In genomic region chr22:31221084-31221483, GRCh38 we compare ENCODE assay signal across 17 cellular contexts. TPM values are rescaled to one million over a fixed set of nuclear protein-coding genes. Genes with fewer than 3 reads are reported as not detected.
DNase-seq lines count a peak whose midpoint lies in the region; ATAC-seq, FAIRE-seq and TF ChIP-seq lines count a peak whose summit lies in the region.
"Had no signal": no experiment of that assay in that cellular context is flagged by ENCODE, and none has a peak within 500 bp of the region (broad histone marks: within the 10 kb centered on the region; RNA-seq: fewer than 3 reads in every experiment).

No MANE protein-coding gene starts in this region.

- in situ Hi-C loops in HepG2 (cut with HindIII; ENCODE audit: extremely low pct_ligation_motif_present, low pct_unique_long_range_greater_than_20kb) = no loop called here

- no peak for TF ChIP-seq RAD21 in HepG2 (CRISPR knock-in tag; IDR thresholded peaks at IDR 0.05)

- H3K4me2 ChIP-seq in HepG2 (ENCODE audit: low read depth, low read length) = peak overlapping the region; percentile 29; the same call in 1 of the 2 replicates

- H2AFZ ChIP-seq in HepG2 (ENCODE audit: low read length) = no peak overlapping the region

- peaks cover 36% of the 10 kb centered on the region for H3K36me3 Mint-ChIP-seq in natural killer cell treated with Interleukin-12 subunit alpha and Interleukin-12 subunit beta and Interleukin-15 and Interleukin-18, amount 100 ng/mL, for 72 hours
- H3K36me3 Mint-ChIP-seq in natural killer cell (no peaks in the 10 kb centered on the region), osteocyte (ENCODE audit: unreplicated experiment) (no peaks in the 10 kb centered on the region), T-helper 17 cell (ENCODE audit: low read depth) (peaks cover 3% of the 10 kb centered on the region)
- peaks cover 19% of the 10 kb centered on the region for H3K36me3 Mint-ChIP-seq in activated T-helper 1 cell treated with anti-CD3 and anti-CD28 coated beads, Interleukin-12 subunit alpha, Interleukin-12 subunit beta, Interleukin-2, Interleukin-4 antibody, amounts not matched to agents 30 ng/mL and 10 ng/mL and 1 ng/mL, durations not matched to agents 14 hours and 24 hours and 36 hours (ENCODE audit: low read depth)

- H3K4me1 ChIP-seq in HepG2 (ENCODE audit: insufficient read depth, low read length) (peaks cover 96% of the 10 kb centered on the region), spleen (peaks cover 8 to 97% (median 64%) of the 10 kb centered on the region in 6 donors)

- H3K9me3 ChIP-seq in HepG2 (ENCODE audit: low read length) (no peaks in the 10 kb centered on the region), spleen (no peaks in the 10 kb centered on the region), T-helper 17 cell (ENCODE audit: control insufficient read depth, low read length, poor library complexity, severe bottlenecking) (no peaks in the 10 kb centered on the region)
- H3K9me3 ChIP-seq: Peyer's patch had no signal

- peak overlapping the region; percentile 74 to 100 for H3K27ac Mint-ChIP-seq in natural killer cell treated with Interleukin-12 subunit alpha and Interleukin-12 subunit beta and Interleukin-15 and Interleukin-18, amount 100 ng/mL, for 72 hours
- H3K27ac Mint-ChIP-seq in natural killer cell (no peak overlapping the region), osteocyte (ENCODE audit: unreplicated experiment) (no peak overlapping the region), T-helper 17 cell (no peak overlapping the region)
- H3K27ac Mint-ChIP-seq in activated T-helper 1 cell treated with anti-CD3 and anti-CD28 coated beads, Interleukin-12 subunit alpha, Interleukin-12 subunit beta, Interleukin-2, Interleukin-4 antibody, amounts not matched to agents 30 ng/mL and 10 ng/mL and 1 ng/mL, durations not matched to agents 14 hours and 24 hours and 36 hours = no peak overlapping the region
- H3K27ac Mint-ChIP-seq: CD8-positive, alpha-beta T cell had no signal

- H3K9ac ChIP-seq in HepG2 (ENCODE audit: insufficient read depth, low read depth, low read length) = peak overlapping the region; percentile 61

- no peaks in the 10 kb centered on the region for H3K27me3 ChIP-seq in HepG2 (ENCODE audit: control insufficient read depth in 1 of 2, insufficient read depth in 2 of 2, low read length in 2 of 2)
- no peaks in the 10 kb centered on the region for H3K27me3 ChIP-seq in spleen (replicated peaks in 1 of 7)
- H3K27me3 ChIP-seq: Peyer's patch had no signal

- peak overlapping the region; percentile 80 for H3K4me3 Mint-ChIP-seq in natural killer cell treated with Interleukin-12 subunit alpha and Interleukin-12 subunit beta and Interleukin-15 and Interleukin-18, amount 100 ng/mL, for 72 hours
- no peak overlapping the region for H3K4me3 Mint-ChIP-seq in natural killer cell
- H3K4me3 Mint-ChIP-seq in activated T-helper 1 cell treated with anti-CD3 and anti-CD28 coated beads, Interleukin-12 subunit alpha, Interleukin-12 subunit beta, Interleukin-2, Interleukin-4 antibody, amounts not matched to agents 30 ng/mL and 10 ng/mL and 1 ng/mL, durations not matched to agents 14 hours and 24 hours and 36 hours = no peak overlapping the region
- H3K4me3 Mint-ChIP-seq in osteocyte (ENCODE audit: unreplicated experiment) = no peak overlapping the region
- no peak overlapping the region for H3K4me3 Mint-ChIP-seq in T-helper 17 cell
- H3K4me3 Mint-ChIP-seq: CD8-positive, alpha-beta T cell had no signal

- H3K36me3 ChIP-seq in HepG2 (replicated peaks in 1 of 2; ENCODE audit: control insufficient read depth in 1 of 2, insufficient read depth in 2 of 2, low read length in 2 of 2) (peaks cover 5 to 13% of the 10 kb centered on the region in 2 experiments; a peak in 3 of 5 replicates), spleen (peaks cover 0 to 8% (median 4%) of the 10 kb centered on the region in 6 donors)
- H3K36me3 ChIP-seq: Peyer's patch had no signal

- no peaks in the 10 kb centered on the region for H3K27me3 Mint-ChIP-seq in natural killer cell treated with Interleukin-12 subunit alpha and Interleukin-12 subunit beta and Interleukin-15 and Interleukin-18, amount 100 ng/mL, for 72 hours
- H3K27me3 Mint-ChIP-seq in natural killer cell (ENCODE audit: low read depth in 2 of 2) = no peaks in the 10 kb centered on the region
- no peaks in the 10 kb centered on the region for H3K27me3 Mint-ChIP-seq in activated T-helper 1 cell treated with anti-CD3 and anti-CD28 coated beads, Interleukin-12 subunit alpha, Interleukin-12 subunit beta, Interleukin-2, Interleukin-4 antibody, amounts not matched to agents 30 ng/mL and 10 ng/mL and 1 ng/mL, durations not matched to agents 14 hours and 24 hours and 36 hours (ENCODE audit: insufficient read depth)
- H3K27me3 Mint-ChIP-seq in osteocyte (ENCODE audit: unreplicated experiment) = no peaks in the 10 kb centered on the region
- H3K27me3 Mint-ChIP-seq in T-helper 17 cell = no peaks in the 10 kb centered on the region

- ATAC-seq in natural killer cell treated with Interleukin-12 subunit alpha and Interleukin-12 subunit beta and Interleukin-15 and Interleukin-18, amount 100 ng/mL, for 72 hours = no peak
- no peak for ATAC-seq in natural killer cell
- no peak for ATAC-seq in HepG2
- ATAC-seq in T-helper 17 cell = no peak
- ATAC-seq: CD8-positive, alpha-beta T cell had no signal

- CTCF ChIA-PET in HepG2 (lab: Yijun Ruan, JAX; ENCODE audit: low intra/inter-chr PET ratio, low total read pairs) = no interaction called here

- H3K27ac ChIP-seq in HepG2 (ENCODE audit: extremely low read length, insufficient read depth, low read length) = peak overlapping the region; percentile 91
- H3K27ac ChIP-seq in spleen = peak overlapping the region in 7 of 8 donors; percentile 70 to 94 (median 85)

- H3K79me2 ChIP-seq in HepG2 (ENCODE audit: insufficient read depth, low read length) = peaks cover 71% of the 10 kb centered on the region

- H3K4me1 Mint-ChIP-seq in natural killer cell treated with Interleukin-12 subunit alpha and Interleukin-12 subunit beta and Interleukin-15 and Interleukin-18, amount 100 ng/mL, for 72 hours (ENCODE audit: low read depth in 2 of 2) = peaks cover 67 to 71% of the 10 kb centered on the region in 2 donors
- H3K4me1 Mint-ChIP-seq in natural killer cell (peaks cover 19 to 21% of the 10 kb centered on the region in 2 donors), osteocyte (ENCODE audit: unreplicated experiment) (peaks cover 16% of the 10 kb centered on the region), T-helper 17 cell (peaks cover 49% of the 10 kb centered on the region)
- H3K4me1 Mint-ChIP-seq in activated T-helper 1 cell treated with anti-CD3 and anti-CD28 coated beads, Interleukin-12 subunit alpha, Interleukin-12 subunit beta, Interleukin-2, Interleukin-4 antibody, amounts not matched to agents 30 ng/mL and 10 ng/mL and 1 ng/mL, durations not matched to agents 14 hours and 24 hours and 36 hours (ENCODE audit: low read depth) = peaks cover 59% of the 10 kb centered on the region

- DNase-seq in natural killer cell treated with Interleukin-12 subunit alpha and Interleukin-12 subunit beta and Interleukin-15 and Interleukin-18, amount 100 ng/mL, for 72 hours (ENCODE audit: low spot score) = no peak
- no peak for DNase-seq in natural killer cell
- no peak for DNase-seq in HepG2 (ENCODE audit: low spot score)
- DNase-seq in spleen = no peak
- no peak for DNase-seq in NCI-H146 treated with DMSO at 0.1 percent for 48 hours (lab: John Stamatoyannopoulos, UW; ENCODE audit: unreplicated experiment)
- no peak for DNase-seq in activated T-helper 1 cell treated with anti-CD3 and anti-CD28 coated beads, Interleukin-12 subunit alpha, Interleukin-12 subunit beta, Interleukin-2, Interleukin-4 antibody, amounts not matched to agents 30 ng/mL and 10 ng/mL and 1 ng/mL, durations not matched to agents 14 hours and 24 hours and 36 hours (ENCODE audit: low spot score)
- no peak for DNase-seq in osteocyte (ENCODE audit: extremely low spot score, unreplicated experiment)
- no peak for DNase-seq in T-helper 17 cell
- DNase-seq: Calu3; CD8-positive, alpha-beta T cell; EL; NCI-H1105; NCI-H1694; NCI-H2081 treated with DMSO at 0.1 percent for 48 hours had no signal

- 95% methylated on average over 4 of the region's 4 CpGs for WGBS in HepG2 (ENCODE audit: low lambda C conversion rate)
- WGBS in spleen, 5 donors = 90 to 95% (median 92%) methylated on average over 4 of the region's 4 CpGs

- POLR2A ChIA-PET in HepG2 (lab: Yijun Ruan, JAX) = no interaction called here

- H3K4me3 ChIP-seq in HepG2 (replicated peaks in 1 of 3; ENCODE audit: insufficient read depth in 1 of 3, low read depth in 2 of 3, low read length in 3 of 3) = no peak overlapping the region
- peak overlapping the region in 1 of 8 donors; percentile 32 for H3K4me3 ChIP-seq in spleen
- H3K4me3 ChIP-seq: Peyer's patch had no signal

- no peak for FAIRE-seq in HepG2 (lab: Jason Lieb, UNC)
- FAIRE-seq: A204.1, H1 had no signal

- H4K20me1 ChIP-seq in HepG2 (ENCODE audit: insufficient read depth, low read length) = no peaks in the 10 kb centered on the region

- BruUV-seq in HepG2 (replicated peaks; lab: Mats Ljungman, UMichigan) = no TSS peak

- intact Hi-C loops in natural killer cell (cut with micrococcal nuclease) (no loop called here), HepG2 (cut with micrococcal nuclease; ENCODE audit: unreplicated experiment) (no loop called here), spleen (cut with DNase I; ENCODE audit: low total_unique reads) (no loop called here)
- intact Hi-C loops in activated T-helper 1 cell treated with anti-CD3 and anti-CD28 coated beads, Interleukin-12 subunit alpha, Interleukin-12 subunit beta, Interleukin-2, Interleukin-4 antibody, amounts not matched to agents 30 ng/mL and 10 ng/mL and 1 ng/mL, durations not matched to agents 14 hours and 24 hours and 36 hours (cut with micrococcal nuclease) = no loop called here

- TF ChIP-seq POLR2A in HepG2 (IDR thresholded peaks at IDR 0.05; ENCODE audit: insufficient read depth in 1 of 2, low read depth in 2 of 2, low read length in 2 of 2) = no peak
- TF ChIP-seq POLR2A in spleen (IDR thresholded peaks at IDR 0.05) = no peak

- H3K9me3 Mint-ChIP-seq in natural killer cell treated with Interleukin-12 subunit alpha and Interleukin-12 subunit beta and Interleukin-15 and Interleukin-18, amount 100 ng/mL, for 72 hours = no peaks in the 10 kb centered on the region
- H3K9me3 Mint-ChIP-seq in natural killer cell (no peaks in the 10 kb centered on the region), osteocyte (ENCODE audit: unreplicated experiment) (no peaks in the 10 kb centered on the region)
- no peaks in the 10 kb centered on the region for H3K9me3 Mint-ChIP-seq in activated T-helper 1 cell treated with anti-CD3 and anti-CD28 coated beads, Interleukin-12 subunit alpha, Interleukin-12 subunit beta, Interleukin-2, Interleukin-4 antibody, amounts not matched to agents 30 ng/mL and 10 ng/mL and 1 ng/mL, durations not matched to agents 14 hours and 24 hours and 36 hours
- H3K9me3 Mint-ChIP-seq: CD8-positive, alpha-beta T cell had no signal

- TF ChIP-seq CTCF in natural killer cell (IDR thresholded peaks at IDR 0.05) (no peak), HepG2 (CRISPR knock-in tag; IDR thresholded peaks at IDR 0.05) (no peak), spleen (IDR thresholded peaks at IDR 0.05 in 8 of 11, conservative IDR thresholded peaks at IDR 0.05 in 3 of 11) (no peak), osteocyte (IDR thresholded peaks at IDR 0.05) (no peak)

- TF ChIP-seq EP300 in HepG2 (IDR thresholded peaks at IDR 0.05; ENCODE audit: low read depth in 2 of 2, low read length in 2 of 2) = no peak
- TF ChIP-seq EP300 in HepG2 (CRISPR knock-in tag; IDR thresholded peaks at IDR 0.05; ENCODE audit: borderline replicate concordance) = no peak

RNA-seq across cellular contexts. Expression of gene LIMK2, which starts 9.0 kb away (rescaled TPM):
- 100 to 1,000 TPM; 390 to 657 TPM for total RNA-seq in natural killer cell treated with Interleukin-12 subunit alpha and Interleukin-12 subunit beta and Interleukin-15 and Interleukin-18, amount 100 ng/mL, for 72 hours
- total RNA-seq in natural killer cell (10 to 100 TPM; 17.2 to 28.6 (median 19.1) TPM), HepG2 (2016; rRNA removed; fragmentation: Illumina TruSeq; extraction: Trizol) (25.9 and 29.8 TPM in 2 replicates), spleen (100 to 1,000 TPM in 3 of 7 donors, 10 to 100 TPM in 4; 51.6 to 182 (median 78.1) TPM), osteocyte (49.8 and 53.9 TPM in 2 replicates), T-helper 17 cell (10 to 100 TPM; 20.7 to 25.3 TPM)
- total RNA-seq in HepG2 (2016; cell fraction: cytosol; rRNA removed; fragmentation: Illumina TruSeq; extraction: Trizol; ENCODE audit: low read depth) = 11.6 and 11.9 TPM in 2 replicates
- total RNA-seq in HepG2 (2016; cell fraction: insoluble cytoplasmic fraction; rRNA removed; fragmentation: Illumina TruSeq; extraction: Trizol) = 23.7 and 30.9 TPM in 2 replicates
- 16.0 and 16.7 TPM in 2 replicates for total RNA-seq in HepG2 (2016; cell fraction: membrane; rRNA removed; fragmentation: Illumina TruSeq; extraction: Trizol)
- total RNA-seq in HepG2 (2016; cell fraction: nucleus; rRNA removed; fragmentation: Illumina TruSeq; extraction: Trizol) = 34.7 and 39.4 TPM in 2 replicates
- polyA plus RNA-seq in HepG2 (2011; rRNA removed) (20.9 and 22.2 TPM in 2 replicates), spleen (10 to 100 TPM in 2 of 3 donors, 1 to 10 TPM in 1; 6.1 to 15.2 (median 11.0) TPM)
- polyA plus RNA-seq in HepG2 (2011; cell fraction: cytosol; rRNA removed) = 13.6 and 17.8 TPM in 2 replicates
- polyA plus RNA-seq in HepG2 (2011; cell fraction: nucleus; rRNA removed) = 73.7 and 77.5 TPM in 2 replicates
- 13.8 and 20.5 TPM in 2 replicates for polyA plus RNA-seq in HepG2 (2012)
- polyA plus RNA-seq in HepG2 (2016; cell fraction: cytosol; fragmentation: Illumina TruSeq; extraction: Trizol; ENCODE audit: low read depth) = 3.6 and 3.7 TPM in 2 replicates
- 18.1 and 21.1 TPM in 2 replicates for polyA plus RNA-seq in HepG2 (2016; cell fraction: insoluble cytoplasmic fraction; fragmentation: Illumina TruSeq; extraction: Trizol; ENCODE audit: low read depth)
- polyA plus RNA-seq in HepG2 (2016; cell fraction: membrane; fragmentation: Illumina TruSeq; extraction: Trizol; ENCODE audit: low read depth) = 6.3 and 6.8 TPM in 2 replicates
- 49.2 and 49.7 TPM in 2 replicates for polyA plus RNA-seq in HepG2 (2016; cell fraction: nucleus; fragmentation: Illumina TruSeq; extraction: Trizol; ENCODE audit: insufficient read depth, low read depth)
- 7.4 and 68.6 TPM in 2 replicates for polyA minus RNA-seq in HepG2 (2011; rRNA and poly(A)+ RNA removed; ENCODE audit: low replicate concordance)
- polyA minus RNA-seq in HepG2 (2011; cell fraction: cytosol; rRNA and poly(A)+ RNA removed) = 11.4 and 15.5 TPM in 2 replicates
- polyA minus RNA-seq in HepG2 (2011; cell fraction: nucleus; rRNA and poly(A)+ RNA removed) = 67.0 and 76.2 TPM in 2 replicates
- total RNA-seq in activated T-helper 1 cell treated with anti-CD3 and anti-CD28 coated beads, Interleukin-12 subunit alpha, Interleukin-12 subunit beta, Interleukin-2, Interleukin-4 antibody, amounts not matched to agents 30 ng/mL and 10 ng/mL and 1 ng/mL, durations not matched to agents 14 hours and 24 hours and 36 hours = 39.8 and 40.7 TPM in 2 replicates

Comparison
In these comparisons a context has a peak if more than half of its experiments do, and no peak if none do; other contexts are left out.
1. H3K27ac Mint-ChIP-seq: peak in natural killer cell treated with Interleukin-12 subunit alpha and Interleukin-12 subunit beta and Interleukin-15 and Interleukin-18, amount 100 ng/mL, for 72 hours (2 of 2); none in natural killer cell (0 of 2), activated T-helper 1 cell treated with anti-CD3 and anti-CD28 coated beads, Interleukin-12 subunit alpha, Interleukin-12 subunit beta, Interleukin-2, Interleukin-4 antibody, amounts not matched to agents 30 ng/mL and 10 ng/mL and 1 ng/mL, durations not matched to agents 14 hours and 24 hours and 36 hours (single experiment), osteocyte (single experiment) and T-helper 17 cell (single experiment).